In the genomic region with DNA sequence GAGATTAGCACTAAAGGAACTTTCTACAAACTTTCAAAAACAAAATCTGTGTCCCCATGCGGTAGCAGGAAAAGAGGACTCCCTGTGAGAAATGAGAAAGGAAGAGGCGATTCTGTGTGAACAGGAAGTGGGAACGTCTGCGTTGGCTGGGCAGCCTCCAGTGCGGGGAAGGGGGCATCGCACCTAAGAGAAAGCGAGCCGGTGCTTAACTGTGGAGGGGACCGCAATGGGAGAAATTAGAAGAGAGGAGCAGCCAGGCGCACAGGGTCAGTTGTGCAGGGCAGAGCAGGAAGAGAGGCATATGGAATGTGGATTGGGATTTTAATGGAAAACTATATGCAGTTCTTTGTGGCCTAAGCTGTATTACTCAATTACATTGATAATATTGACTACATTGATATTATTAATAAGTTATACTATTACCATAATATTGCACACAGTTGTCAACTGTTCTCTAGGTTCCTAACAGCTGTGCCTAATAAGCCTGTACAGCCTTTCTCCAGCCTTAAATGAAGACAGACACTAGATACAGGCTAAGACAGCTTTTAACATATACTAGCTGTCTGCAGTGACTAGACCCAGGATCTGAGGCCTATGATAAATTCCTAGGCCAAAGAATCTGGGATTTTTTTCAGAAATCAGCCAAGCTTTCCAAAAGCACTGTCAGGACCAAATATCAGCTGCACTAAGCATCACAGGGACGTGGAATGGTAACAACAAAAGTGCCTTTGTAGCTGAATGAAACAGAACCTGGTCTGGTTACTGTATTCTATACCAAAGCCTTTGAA, we compare ENCODE assay signal across 14 cellular contexts.
DNase-seq lines count a peak whose midpoint lies in the region; ATAC-seq and TF ChIP-seq lines count a peak whose summit lies in the region.
"Had no signal": no experiment of that assay in that cellular context is flagged by ENCODE, and none has a peak within 500 bp of the region (broad histone marks: within the 10 kb centered on the region; RNA-seq: fewer than 3 reads in every experiment).

No MANE protein-coding gene starts in this region.

- H3T11ph ChIP-seq in H9 (ENCODE audit: low read length), result no peak overlapping the region

- H3K4me1 ChIP-seq in BLaER1 (peaks cover 24% of the 10 kb centered on the region), H9 (ENCODE audit: insufficient read depth, low read length) (peaks cover 4% of the 10 kb centered on the region; the same call in 1 of the 2 replicates)
- H3K4me1 ChIP-seq: uterus had no signal

- WGBS in H9 (ENCODE audit: extremely low coverage, insufficient read length, low lambda C conversion rate), result no CpG with 5 or more reads among the region's 11 CpGs

- no peak overlapping the region for H3K18ac ChIP-seq in H9 (ENCODE audit: insufficient read length, low read depth, low read length)

- H3K14ac ChIP-seq in H9 (ENCODE audit: insufficient read depth, low read length), result 0 out of 2 replicates have a peak overlapping the region, but pooled peaks have one; percentile 72

- no peak overlapping the region for H3K4me3 Mint-ChIP-seq in H9
- H3K4me3 Mint-ChIP-seq in activated naive CD8-positive, alpha-beta T cell treated with anti-CD3 and anti-CD28 coated beads, Interleukin-2, amount 10 ng/mL, durations not matched to agents 7 days and 5 days, result peak overlapping the region; percentile 80

- no peak overlapping the region for H2AK5ac ChIP-seq in H9 (ENCODE audit: insufficient read length, low read length)

- no peak for ATAC-seq in activated naive CD8-positive, alpha-beta T cell treated with anti-CD3 and anti-CD28 coated beads, Interleukin-2, amount 10 ng/mL, durations not matched to agents 7 days and 5 days (ENCODE audit: low read depth)
- no peak for ATAC-seq in HG03097 (IDR thresholded peaks at IDR 0.05; ENCODE audit: low FRiP score, unreplicated experiment)
- ATAC-seq: HepG2, sciatic nerve had no signal

- H3K23ac ChIP-seq in H9 (ENCODE audit: insufficient read length, low read depth, low read length), result no peak overlapping the region

- no peak overlapping the region for H2BK15ac ChIP-seq in H9 (ENCODE audit: low read depth, low read length)

- POLR2A ChIA-PET in activated naive CD8-positive, alpha-beta T cell treated with anti-CD3 and anti-CD28 coated beads, Interleukin-2, amount 10 ng/mL, durations not matched to agents 7 days and 5 days (lab: Charles Lee), result interaction anchor here (1.1 to 2.2 kb wide), 4 partner anchors 11 to 32 kb away, joined by 3 to 7 read pairs (median 4); no protein-coding TSS in a partner anchor

- H2BK20ac ChIP-seq in H9 (ENCODE audit: low read depth, low read length, poor library complexity, severe bottlenecking), result no peak overlapping the region

- no peaks in the 10 kb centered on the region for H3K79me2 ChIP-seq in H9 (ENCODE audit: insufficient read depth, low read length)

- no peak overlapping the region for H4K8ac ChIP-seq in H9 (replicated peaks; ENCODE audit: insufficient read length, low read depth, low read length)

- no peak overlapping the region for H2BK12ac ChIP-seq in H9 (ENCODE audit: insufficient read length, low read depth, low read length)

- H3K4me3 ChIP-seq in BLaER1, result no peak overlapping the region
- H3K4me3 ChIP-seq: uterus had no signal

- H4K5ac ChIP-seq in H9 (ENCODE audit: insufficient read length, low read depth, low read length), result no peak overlapping the region

- no peak overlapping the region for H2BK120ac ChIP-seq in H9 (ENCODE audit: low read depth, low read length, poor library complexity, severe bottlenecking)

- H3K36me3 ChIP-seq in BLaER1, result no peaks in the 10 kb centered on the region
- H3K36me3 ChIP-seq: uterus had no signal

- no peak overlapping the region for H4K91ac ChIP-seq in H9 (ENCODE audit: insufficient read length, low read depth, low read length)

- no peak overlapping the region for H2AFZ ChIP-seq in H9 (ENCODE audit: low read length)

- H3K27ac ChIP-seq in BLaER1 (no peak overlapping the region), H9 (ENCODE audit: insufficient read length, low read depth, low read length) (no peak overlapping the region)
- H3K27ac ChIP-seq: C4-2B had no signal

- no peak overlapping the region for H3K56ac ChIP-seq in H9 (ENCODE audit: insufficient read length, low read depth, low read length)

- peak; percentile 37 for DNase-seq in H9
- no peak for DNase-seq in activated naive CD8-positive, alpha-beta T cell treated with anti-CD3 and anti-CD28 coated beads, Interleukin-2, amount 10 ng/mL, durations not matched to agents 7 days and 5 days
- DNase-seq in medulla oblongata (ENCODE audit: extremely low spot score), result peak; percentile 25
- no peak for DNase-seq in NK-92 (lab: John Stamatoyannopoulos, UW; ENCODE audit: unreplicated experiment)
- DNase-seq in HUDEP-2 (lab: John Stamatoyannopoulos, UW; ENCODE audit: unreplicated experiment in 76 of 76), result no peak
- no peak for DNase-seq in GOT3 (lab: John Stamatoyannopoulos, UW)
- DNase-seq: head of caudate nucleus, NCI-H1930, uterus had no signal

- H3K79me1 ChIP-seq in H9 (ENCODE audit: insufficient read depth, low read depth, low read length, poor library complexity, severe bottlenecking), result no peaks in the 10 kb centered on the region

- no peaks in the 10 kb centered on the region for H3K27me3 Mint-ChIP-seq in H9 (ENCODE audit: low read depth)
- no peaks in the 10 kb centered on the region for H3K27me3 Mint-ChIP-seq in activated naive CD8-positive, alpha-beta T cell treated with anti-CD3 and anti-CD28 coated beads, Interleukin-2, amount 10 ng/mL, durations not matched to agents 7 days and 5 days

- H3K4me2 ChIP-seq in BLaER1 (peak overlapping the region; percentile 47), H9 (ENCODE audit: insufficient read depth, insufficient read length, low read length) (no peak overlapping the region)

- H2BK5ac ChIP-seq in H9 (ENCODE audit: insufficient read length, low read length), result no peak overlapping the region

- TF ChIP-seq CTCF in H9 (conservative IDR thresholded peaks at IDR 0.05), result no peak

- H3K9me3 ChIP-seq in BLaER1, result no peaks in the 10 kb centered on the region
- H3K9me3 ChIP-seq in H9 (ENCODE audit: control insufficient read depth, low read depth, low read length), result no peaks in the 10 kb centered on the region
- H3K9me3 ChIP-seq: uterus had no signal

- H4K20me1 ChIP-seq in BLaER1 (peaks cover 21% of the 10 kb centered on the region; the same call in 1 of the 2 replicates), H9 (ENCODE audit: control insufficient read depth, insufficient read depth, insufficient read length) (no peaks in the 10 kb centered on the region)

- no peaks in the 10 kb centered on the region for H3K9me3 Mint-ChIP-seq in H9
- H3K9me3 Mint-ChIP-seq in activated naive CD8-positive, alpha-beta T cell treated with anti-CD3 and anti-CD28 coated beads, Interleukin-2, amount 10 ng/mL, durations not matched to agents 7 days and 5 days, result no peaks in the 10 kb centered on the region

- no peaks in the 10 kb centered on the region for H3K36me3 Mint-ChIP-seq in H9 (ENCODE audit: insufficient read depth in 1 of 3, low read depth in 3 of 3)
- peaks cover 12% of the 10 kb centered on the region for H3K36me3 Mint-ChIP-seq in activated naive CD8-positive, alpha-beta T cell treated with anti-CD3 and anti-CD28 coated beads, Interleukin-2, amount 10 ng/mL, durations not matched to agents 7 days and 5 days

- no peak overlapping the region for H3K9ac ChIP-seq in BLaER1
- no peak overlapping the region for H3K9ac ChIP-seq in H9 (ENCODE audit: extremely low read depth, insufficient read length, low read length)

- no peaks in the 10 kb centered on the region for H3K23me2 ChIP-seq in H9 (ENCODE audit: insufficient read length, low read depth, low read length, poor library complexity, severe bottlenecking)

- H3K27ac Mint-ChIP-seq in H9, result peak overlapping the region in 2 of 3 experiments; percentile 29 to 31; a peak in 1 of 7 replicates
- peak overlapping the region; percentile 91 for H3K27ac Mint-ChIP-seq in activated naive CD8-positive, alpha-beta T cell treated with anti-CD3 and anti-CD28 coated beads, Interleukin-2, amount 10 ng/mL, durations not matched to agents 7 days and 5 days

- no peak overlapping the region for H3K4ac ChIP-seq in H9 (ENCODE audit: low read depth, low read length)

- H3K27me3 ChIP-seq in BLaER1 (no peaks in the 10 kb centered on the region), H9 (ENCODE audit: insufficient read depth, low read length) (no peaks in the 10 kb centered on the region)
- H3K27me3 ChIP-seq: uterus had no signal

- peaks cover 24 to 27% of the 10 kb centered on the region in 2 experiments for H3K4me1 Mint-ChIP-seq in H9
- H3K4me1 Mint-ChIP-seq in activated naive CD8-positive, alpha-beta T cell treated with anti-CD3 and anti-CD28 coated beads, Interleukin-2, amount 10 ng/mL, durations not matched to agents 7 days and 5 days, result peaks cover 64% of the 10 kb centered on the region

Comparison
In these comparisons a context has a peak if more than half of its experiments do, and no peak if none do; other contexts are left out.
1. DNase-seq: peak in H9 (single experiment) and medulla oblongata (single experiment); none in activated naive CD8-positive, alpha-beta T cell treated with anti-CD3 and anti-CD28 coated beads, Interleukin-2, amount 10 ng/mL, durations not matched to agents 7 days and 5 days (single experiment), NK-92 (single experiment), HUDEP-2 (0 of 76) and GOT3 (single experiment).